14 cellular contexts compared by ENCODE assay signal in the genomic region with DNA sequence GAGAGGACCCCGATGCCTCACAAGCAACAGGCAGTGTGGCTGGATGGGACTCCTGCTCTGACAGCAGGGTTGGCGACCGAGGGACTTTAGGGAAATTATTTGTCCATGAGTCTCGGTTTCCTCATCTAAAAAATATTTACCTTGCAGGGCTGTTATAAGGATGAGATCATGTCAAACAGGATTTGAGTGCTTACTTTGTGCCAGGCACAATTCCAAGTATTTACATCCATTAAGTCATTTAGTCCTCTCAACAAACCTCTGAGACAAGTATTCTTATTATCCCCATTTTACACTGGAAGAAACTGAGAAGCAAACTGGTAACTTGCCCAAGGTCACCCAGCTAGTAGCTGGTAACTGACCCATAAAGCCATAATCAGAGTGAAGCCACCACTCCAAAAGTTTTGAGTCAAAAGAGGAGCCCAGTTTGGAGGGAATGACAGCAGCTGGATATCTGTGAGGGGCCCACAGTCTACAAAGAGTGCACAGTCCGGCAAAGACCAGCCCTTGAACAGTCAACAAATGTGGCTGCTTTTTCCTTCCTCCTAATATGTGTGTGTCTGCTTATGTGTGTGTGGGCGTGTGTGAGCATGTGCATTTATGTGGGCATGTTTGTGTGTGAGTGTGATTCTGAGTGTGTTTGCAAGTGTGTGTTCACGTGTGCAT.
DNase-seq lines count a peak whose midpoint lies in the region; ATAC-seq and TF ChIP-seq lines count a peak whose summit lies in the region.
"Had no signal": no experiment of that assay in that cellular context is flagged by ENCODE, and none has a peak within 500 bp of the region (broad histone marks: within the 10 kb centered on the region; RNA-seq: fewer than 3 reads in every experiment).

No MANE protein-coding gene starts in this region.

- peaks cover 18% of the 10 kb centered on the region for H3K9me3 ChIP-seq in MG63
- no peaks in the 10 kb centered on the region for H3K9me3 ChIP-seq in CD4-positive, alpha-beta T cell (ENCODE audit: control insufficient read depth, low read length)

- no peak overlapping the region for H3K27ac Mint-ChIP-seq in CD4-positive, alpha-beta T cell
- no peak overlapping the region for H3K27ac Mint-ChIP-seq in immature natural killer cell
- H3K27ac Mint-ChIP-seq: activated naive CD8-positive, alpha-beta T cell treated with anti-CD3 and anti-CD28 coated beads for 36 hours; CD4-positive, alpha-beta memory T cell had no signal

- H3K9me3 Mint-ChIP-seq in CD4-positive, alpha-beta T cell, result peaks cover 2% of the 10 kb centered on the region
- peaks cover 0 to 4% (median 0%) of the 10 kb centered on the region in 6 donors for H3K9me3 Mint-ChIP-seq in immature natural killer cell
- H3K9me3 Mint-ChIP-seq: activated naive CD8-positive, alpha-beta T cell treated with anti-CD3 and anti-CD28 coated beads for 36 hours had no signal

- no peak overlapping the region for H3K4me3 Mint-ChIP-seq in CD4-positive, alpha-beta T cell
- no peak overlapping the region for H3K4me3 Mint-ChIP-seq in immature natural killer cell
- H3K4me3 Mint-ChIP-seq: activated naive CD8-positive, alpha-beta T cell treated with anti-CD3 and anti-CD28 coated beads for 36 hours; CD4-positive, alpha-beta memory T cell had no signal

- no peak for ATAC-seq in GM21717 (IDR thresholded peaks at IDR 0.05; ENCODE audit: unreplicated experiment)
- ATAC-seq in CD4-positive, alpha-beta T cell (ENCODE audit: poor library complexity), result no peak
- ATAC-seq: stimulated activated naive CD8-positive, alpha-beta T cell treated with anti-CD3 and anti-CD28 coated beads, Interleukin-15, Interleukin-2, amounts not matched to agents 100 U/mL and 50 U/mL, for 24 hours had no signal

- H3K4me1 Mint-ChIP-seq in CD4-positive, alpha-beta T cell (ENCODE audit: low read depth), result no peaks in the 10 kb centered on the region
- no peaks in the 10 kb centered on the region for H3K4me1 Mint-ChIP-seq in immature natural killer cell
- H3K4me1 Mint-ChIP-seq: activated naive CD8-positive, alpha-beta T cell treated with anti-CD3 and anti-CD28 coated beads for 36 hours; CD4-positive, alpha-beta memory T cell had no signal

- POLR2A ChIA-PET in CD4-positive, alpha-beta T cell (lab: Charles Lee), result no interaction called here

- intact Hi-C loops in CD4-positive, alpha-beta T cell (cut with DNase I, micrococcal nuclease), result no loop called here

- TF ChIP-seq CTCF in CD4-positive, alpha-beta T cell (IDR thresholded peaks at IDR 0.05), result no peak

- H3K27me3 Mint-ChIP-seq in CD4-positive, alpha-beta T cell, result no peaks in the 10 kb centered on the region
- H3K27me3 Mint-ChIP-seq in immature natural killer cell (ENCODE audit: low read depth in 3 of 3), result peaks cover 2 to 5% (median 4%) of the 10 kb centered on the region in 3 donors
- H3K27me3 Mint-ChIP-seq: activated naive CD8-positive, alpha-beta T cell treated with anti-CD3 and anti-CD28 coated beads for 36 hours; CD4-positive, alpha-beta memory T cell had no signal

- H3K27ac ChIP-seq in CD4-positive, alpha-beta T cell (ENCODE audit: low read depth, low read length), result no peak overlapping the region
- H3K27ac ChIP-seq: Peyer's patch had no signal

- peak; percentile 11 for DNase-seq in Daoy (ENCODE audit: low read depth)
- DNase-seq in MG63, result peak; percentile 93
- peak; percentile 32 for DNase-seq in T1000 (lab: John Stamatoyannopoulos, UW)
- DNase-seq in kidney tubule cell (ENCODE audit: low spot score), result peak; percentile 85
- DNase-seq in CD4-positive, alpha-beta T cell, result no peak
- DNase-seq in stimulated activated CD4-positive, alpha-beta T cell treated with anti-CD3 and anti-CD28 coated beads, Interleukin-4, amount 100 ng/mL, for 24 hours, result no peak
- DNase-seq in immature natural killer cell, result no peak
- DNase-seq: activated naive CD8-positive, alpha-beta T cell treated with anti-CD3 and anti-CD28 coated beads for 36 hours; CD4-positive, alpha-beta memory T cell; Peyer's patch; retina; stimulated activated CD4-positive, alpha-beta T cell treated with anti-CD3 and anti-CD28 coated beads, Interleukin-4, amount 100 ng/mL, for 4 hours; stimulated activated naive CD8-positive, alpha-beta T cell treated with anti-CD3 and anti-CD28 coated beads, Interleukin-15, Interleukin-2, amounts not matched to agents 100 U/mL and 50 U/mL, for 24 hours had no signal

- H3K36me3 ChIP-seq in MG63, result no peaks in the 10 kb centered on the region
- H3K36me3 ChIP-seq: Peyer's patch had no signal

- CTCF ChIA-PET in CD4-positive, alpha-beta T cell (lab: Charles Lee), result no interaction called here

- H3K36me3 Mint-ChIP-seq in CD4-positive, alpha-beta T cell (ENCODE audit: low read depth), result no peaks in the 10 kb centered on the region
- no peaks in the 10 kb centered on the region for H3K36me3 Mint-ChIP-seq in immature natural killer cell
- H3K36me3 Mint-ChIP-seq: activated naive CD8-positive, alpha-beta T cell treated with anti-CD3 and anti-CD28 coated beads for 36 hours; CD4-positive, alpha-beta memory T cell had no signal

- no peak overlapping the region for H3K4me3 ChIP-seq in MG63
- H3K4me3 ChIP-seq: Peyer's patch had no signal

- no peaks in the 10 kb centered on the region for H3K27me3 ChIP-seq in MG63
- no peaks in the 10 kb centered on the region for H3K27me3 ChIP-seq in CD4-positive, alpha-beta T cell (ENCODE audit: control insufficient read depth, insufficient read depth, low read length)
- H3K27me3 ChIP-seq: Peyer's patch had no signal

Comparison
In these comparisons a context has a peak if more than half of its experiments do, and no peak if none do; other contexts are left out.
1. DNase-seq: peak in Daoy (single experiment), MG63 (single experiment), T1000 (single experiment) and kidney tubule cell (single experiment); none in CD4-positive, alpha-beta T cell (0 of 10), stimulated activated CD4-positive, alpha-beta T cell treated with anti-CD3 and anti-CD28 coated beads, Interleukin-4, amount 100 ng/mL, for 24 hours (single experiment) and immature natural killer cell (0 of 3).